1 cellular context compared by ENCODE assay signal in genomic region chr7:44521347-44522095, GRCh38.
TF ChIP-seq lines count a peak whose summit lies in the region.

No MANE protein-coding gene starts in this region.

TF ChIP-seq in H1, 55 proteins besides CTCF, POLR2A, EP300 and RAD21:
- TF ChIP-seq TCF12 (IDR thresholded peaks at IDR 0.05; ENCODE audit: low read depth, low read length) (no peak), CHD2 (IDR thresholded peaks at IDR 0.05; ENCODE audit: low read length) (no peak), BACH1 (IDR thresholded peaks at IDR 0.05; ENCODE audit: low read length) (no peak), TAF1 (IDR thresholded peaks at IDR 0.05; ENCODE audit: low read depth, low read length) (no peak)
